19 cellular contexts compared by ENCODE assay signal in genomic region chr13:97239943-97240788, GRCh38. TPM values are rescaled to one million over a fixed set of nuclear protein-coding genes. Genes with fewer than 3 reads are reported as not detected.
DNase-seq lines count a peak whose midpoint lies in the region; TF ChIP-seq lines count a peak whose summit lies in the region.
"Had no signal": no experiment of that assay in that cellular context is flagged by ENCODE, and none has a peak within 500 bp of the region (broad histone marks: within the 10 kb centered on the region; RNA-seq: fewer than 3 reads in every experiment).

No MANE protein-coding gene starts in this region.

- no peaks in the 10 kb centered on the region for H3K9me3 Mint-ChIP-seq in activated naive CD4-positive, alpha-beta T cell treated with anti-CD3 and anti-CD28 coated beads for 36 hours
- H3K9me3 Mint-ChIP-seq in Caco-2 (ENCODE audit: unreplicated experiment): no peaks in the 10 kb centered on the region
- H3K9me3 Mint-ChIP-seq: CD4-positive, alpha-beta T cell; dendritic cell treated with granulocyte-macrophage colony-stimulating factor and Interleukin-4, amounts not matched to agents 40 ng/mL and 50 ng/mL, for 4 days; memory B cell; stimulated activated naive CD8-positive, alpha-beta T cell treated with anti-CD3 and anti-CD28 coated beads, Interleukin-15, Interleukin-2, amounts not matched to agents 100 ng/mL and 50 ng/mL, for 24 hours had no signal

- H4K20me1 ChIP-seq in hepatocyte (ENCODE audit: insufficient read depth, poor library complexity, severe bottlenecking): peaks cover 42% of the 10 kb centered on the region

- H3K9me3 ChIP-seq in AG04450 (ENCODE audit: control insufficient read depth, insufficient read depth, low read length) (no peaks in the 10 kb centered on the region), hepatocyte (ENCODE audit: low read depth) (no peaks in the 10 kb centered on the region), sigmoid colon (no peaks in the 10 kb centered on the region), Caco-2 (no peaks in the 10 kb centered on the region), ovary (no peaks in the 10 kb centered on the region)
- H3K9me3 ChIP-seq: SJCRH30 had no signal

- intact Hi-C loops in sigmoid colon (cut with DNase I) (no loop called here), Caco-2 (cut with micrococcal nuclease; ENCODE audit: unreplicated experiment) (no loop called here), ovary (cut with DNase I) (no loop called here)
- intact Hi-C loops in activated naive CD4-positive, alpha-beta T cell treated with anti-CD3 and anti-CD28 coated beads for 36 hours (cut with micrococcal nuclease): no loop called here

- TF ChIP-seq EP300 in sigmoid colon (IDR thresholded peaks at IDR 0.05): no peak
- TF ChIP-seq EP300 in ovary (IDR thresholded peaks at IDR 0.05): no peak

- CTCF ChIA-PET in AG04450 (lab: Charles Lee) (interaction anchor here (1.1 to 1.5 kb wide), 2 partner anchors 119 to 130 kb away, joined by 3 to 6 read pairs; no protein-coding TSS in a partner anchor), Caco-2 (lab: Charles Lee) (interaction anchor here (1.2 kb wide), 1 partner anchor 28 kb away, joined by 3 read pairs; no protein-coding TSS in a partner anchor)
- CTCF ChIA-PET in activated naive CD4-positive, alpha-beta T cell treated with anti-CD3 and anti-CD28 coated beads for 36 hours (lab: Charles Lee): interaction anchor here (0.7 to 1.3 kb wide), 4 partner anchors 9 to 132 kb away, joined by 3 read pairs; no protein-coding TSS in a partner anchor

- no TSS peak for BruUV-seq in Caco-2 (replicated peaks; lab: Mats Ljungman, UMichigan)

- H3K27me3 ChIP-seq in AG04450 (ENCODE audit: control insufficient read depth, insufficient read depth, low read length): no peaks in the 10 kb centered on the region
- H3K27me3 ChIP-seq in hepatocyte: no peaks in the 10 kb centered on the region
- no peaks in the 10 kb centered on the region for H3K27me3 ChIP-seq in sigmoid colon
- H3K27me3 ChIP-seq in Caco-2 (replicated peaks; ENCODE audit: control insufficient read depth, insufficient read depth, low read length): no peaks in the 10 kb centered on the region
- H3K27me3 ChIP-seq in ovary: no peaks in the 10 kb centered on the region
- H3K27me3 ChIP-seq: SJCRH30 had no signal

- peaks cover 28% of the 10 kb centered on the region for H3K4me1 Mint-ChIP-seq in activated naive CD4-positive, alpha-beta T cell treated with anti-CD3 and anti-CD28 coated beads for 36 hours (ENCODE audit: low read depth)
- H3K4me1 Mint-ChIP-seq in Caco-2 (ENCODE audit: low read depth, unreplicated experiment): peaks cover 47% of the 10 kb centered on the region

- TF ChIP-seq POLR2A in sigmoid colon (IDR thresholded peaks at IDR 0.05): no peak
- no peak for TF ChIP-seq POLR2A in ovary (IDR thresholded peaks at IDR 0.05)

- H3K36me3 Mint-ChIP-seq in activated naive CD4-positive, alpha-beta T cell treated with anti-CD3 and anti-CD28 coated beads for 36 hours (ENCODE audit: low read depth): peaks cover 2% of the 10 kb centered on the region
- H3K36me3 Mint-ChIP-seq in Caco-2 (ENCODE audit: insufficient read depth, unreplicated experiment): peaks cover 28% of the 10 kb centered on the region

- H3K27ac Mint-ChIP-seq in activated naive CD4-positive, alpha-beta T cell treated with anti-CD3 and anti-CD28 coated beads for 36 hours: no peak overlapping the region
- no peak overlapping the region for H3K27ac Mint-ChIP-seq in Caco-2 (ENCODE audit: unreplicated experiment)
- H3K27ac Mint-ChIP-seq: CD4-positive, alpha-beta T cell; dendritic cell treated with granulocyte-macrophage colony-stimulating factor and Interleukin-4, amounts not matched to agents 40 ng/mL and 50 ng/mL, for 4 days; stimulated activated naive CD8-positive, alpha-beta T cell treated with anti-CD3 and anti-CD28 coated beads, Interleukin-15, Interleukin-2, amounts not matched to agents 100 ng/mL and 50 ng/mL, for 24 hours had no signal

- H3K79me2 ChIP-seq in hepatocyte: peaks cover 85% of the 10 kb centered on the region

- no peaks in the 10 kb centered on the region for H3K36me3 ChIP-seq in hepatocyte (replicated peaks; ENCODE audit: insufficient read depth, low read depth)
- no peaks in the 10 kb centered on the region for H3K36me3 ChIP-seq in sigmoid colon
- 0 out of 2 replicates have a peak, but pooled peaks cover 7% of the 10 kb centered on the region for H3K36me3 ChIP-seq in Caco-2 (ENCODE audit: control insufficient read depth, insufficient read depth, low read length)
- no peaks in the 10 kb centered on the region for H3K36me3 ChIP-seq in ovary
- H3K36me3 ChIP-seq: SJCRH30 had no signal

- no peak overlapping the region for H3K4me3 ChIP-seq in AG04450 (ENCODE audit: low read depth, low read length)
- no peak overlapping the region for H3K4me3 ChIP-seq in hepatocyte
- H3K4me3 ChIP-seq in sigmoid colon: no peak overlapping the region
- H3K4me3 ChIP-seq in Caco-2 (ENCODE audit: low read depth, low read length): no peak overlapping the region
- no peak overlapping the region for H3K4me3 ChIP-seq in ovary
- H3K4me3 ChIP-seq: SJCRH30 had no signal

- no peak for DNase-seq in AG04450 (ENCODE audit: low read depth, low spot score)
- DNase-seq in hepatocyte (ENCODE audit: low spot score): peak; percentile 2
- no peak for DNase-seq in sigmoid colon
- DNase-seq in activated naive CD4-positive, alpha-beta T cell treated with anti-CD3 and anti-CD28 coated beads for 36 hours: no peak
- DNase-seq in Caco-2: no peak
- DNase-seq in DMS 273 (lab: John Stamatoyannopoulos, UW; ENCODE audit: unreplicated experiment): no peak
- DNase-seq in ovary: no peak
- DNase-seq: activated CD4-positive, alpha-beta T cell treated with anti-CD3 and anti-CD28 coated beads, Interleukin-2, amount 50 U/mL, for 4 hours; amniotic stem cell; CD4-positive, alpha-beta T cell; EL; KBM-7; NCI-H1092; NCI-H2227 treated with DMSO at 0.1 percent for 48 hours; SJCRH30 had no signal

- no peak overlapping the region for H3K4me3 Mint-ChIP-seq in activated naive CD4-positive, alpha-beta T cell treated with anti-CD3 and anti-CD28 coated beads for 36 hours
- no peak overlapping the region for H3K4me3 Mint-ChIP-seq in Caco-2 (ENCODE audit: unreplicated experiment)
- H3K4me3 Mint-ChIP-seq: CD4-positive, alpha-beta T cell; dendritic cell treated with granulocyte-macrophage colony-stimulating factor and Interleukin-4, amounts not matched to agents 40 ng/mL and 50 ng/mL, for 4 days; memory B cell; stimulated activated naive CD8-positive, alpha-beta T cell treated with anti-CD3 and anti-CD28 coated beads, Interleukin-15, Interleukin-2, amounts not matched to agents 100 ng/mL and 50 ng/mL, for 24 hours had no signal

- WGBS in hepatocyte (ENCODE audit: low lambda C conversion rate, missing lambda C conversion rate): 82% methylated on average over 3 of the region's 3 CpGs
- WGBS in sigmoid colon, 2 donors: 62 to 85% methylated on average over 3 of the region's 3 CpGs
- WGBS in ovary, 3 donors: 61 to 75% (median 70%) methylated on average over 3 of the region's 3 CpGs

- POLR2A ChIA-PET in AG04450 (lab: Yijun Ruan, JAX): interaction anchor here (1.1 kb wide), 1 partner anchor 16 kb away, joined by 3 read pairs; no protein-coding TSS in a partner anchor
- POLR2A ChIA-PET in Caco-2 (lab: Charles Lee): no interaction called here

- H3K4me2 ChIP-seq in hepatocyte: no peak overlapping the region

- no peaks in the 10 kb centered on the region for H3K27me3 Mint-ChIP-seq in activated naive CD4-positive, alpha-beta T cell treated with anti-CD3 and anti-CD28 coated beads for 36 hours (ENCODE audit: low read depth)
- no peaks in the 10 kb centered on the region for H3K27me3 Mint-ChIP-seq in Caco-2 (ENCODE audit: insufficient read depth, unreplicated experiment)
- H3K27me3 Mint-ChIP-seq: CD4-positive, alpha-beta T cell; memory B cell; stimulated activated naive CD8-positive, alpha-beta T cell treated with anti-CD3 and anti-CD28 coated beads, Interleukin-15, Interleukin-2, amounts not matched to agents 100 ng/mL and 50 ng/mL, for 24 hours had no signal

- H3K9me2 ChIP-seq in hepatocyte (replicated peaks; ENCODE audit: insufficient read depth): no peaks in the 10 kb centered on the region

- H3K27ac ChIP-seq in AG04450 (ENCODE audit: low read depth, low read length) (peak overlapping the region; percentile 24), cingulate gyrus (ENCODE audit: low read depth, low read length) (peak overlapping the region; percentile 92), hepatocyte (peak overlapping the region; percentile 33), sigmoid colon (peak overlapping the region; percentile 75 to 85 (median 81)), ovary (peak overlapping the region in 1 of 2 donors; percentile 27)
- H3K27ac ChIP-seq: SJCRH30 had no signal

- H3K4me1 ChIP-seq in hepatocyte (ENCODE audit: insufficient read depth) (peaks cover 55% of the 10 kb centered on the region), sigmoid colon (peaks cover 0 to 100% (median 98%) of the 10 kb centered on the region in 4 donors), Caco-2 (peaks cover 32% of the 10 kb centered on the region), ovary (ENCODE audit: insufficient read depth) (peaks cover 23% of the 10 kb centered on the region)

- no peak overlapping the region for H2AFZ ChIP-seq in hepatocyte

- TF ChIP-seq CTCF in AG04450 (IDR thresholded peaks at IDR 0.05; ENCODE audit: low read depth, low read length) (no peak), hepatocyte (IDR thresholded peaks at IDR 0.05; ENCODE audit: poor library complexity) (no peak), sigmoid colon (IDR thresholded peaks at IDR 0.05) (no peak), Caco-2 (IDR thresholded peaks at IDR 0.05; ENCODE audit: insufficient read depth in 1 of 2, low read depth in 1 of 2, low read length in 1 of 2, severe bottlenecking in 1 of 2, unreplicated experiment in 1 of 2) (no peak), ovary (IDR thresholded peaks at IDR 0.05) (no peak)

RNA-seq across cellular contexts. Expression of gene MBNL2, which starts 18.0 kb away (rescaled TPM):
- polyA plus RNA-seq in AG04450 (2011; rRNA removed) (42.4 and 44.0 TPM in 2 replicates), hepatocyte (27.4 and 33.8 TPM in 2 replicates), sigmoid colon (10 to 100 TPM; 11.8 to 16.2 (median 14.8) TPM), ovary (10 to 100 TPM; 43.7 to 53.3 TPM)
- polyA minus RNA-seq in AG04450 (2011; rRNA and poly(A)+ RNA removed): 83.4 and 103 TPM in 2 replicates
- total RNA-seq in hepatocyte (96.8 and 97.9 TPM in 2 replicates), sigmoid colon (100 to 1,000 TPM in 1 of 4 donors, 10 to 100 TPM in 3; 84.7 to 110 (median 95.1) TPM), Caco-2 (2022) (41.6 TPM in 2 replicates), ovary (100 to 1,000 TPM in 1 of 7 donors, 10 to 100 TPM in 6; 65.5 to 110 (median 97.8) TPM)
- 10 to 100 TPM; 16.8 to 18.8 TPM for total RNA-seq in activated naive CD4-positive, alpha-beta T cell treated with anti-CD3 and anti-CD28 coated beads for 36 hours
